In genomic region chr4:187354740-187355139, GRCh38 we compare ENCODE assay signal across 1 cellular context.
TF ChIP-seq lines count a peak whose summit lies in the region.

No MANE protein-coding gene starts in this region.

TF ChIP-seq in HCT116, 20 proteins besides CTCF, POLR2A, EP300 and RAD21 (continued from another document):
- TF ChIP-seq REST (IDR thresholded peaks at IDR 0.05; ENCODE audit: low read depth) (no peak), ZFX (IDR thresholded peaks at IDR 0.05) (no peak), ZBTB33 (IDR thresholded peaks at IDR 0.05; ENCODE audit: extremely low read depth, insufficient replicate concordance, low read length) (no peak), FOSL1 (IDR thresholded peaks at IDR 0.05; ENCODE audit: low read depth) (no peak), MAX (IDR thresholded peaks at IDR 0.05) (no peak)
